In genomic region chr7:134449596-134450194, GRCh38 we compare ENCODE assay signal across 26 cellular contexts. TPM values are rescaled to one million over a fixed set of nuclear protein-coding genes. Genes with fewer than 3 reads are reported as not detected.
DNase-seq lines count a peak whose midpoint lies in the region; ATAC-seq, FAIRE-seq and TF ChIP-seq lines count a peak whose summit lies in the region.
"Had no signal": no experiment of that assay in that cellular context is flagged by ENCODE, and none has a peak within 500 bp of the region (broad histone marks: within the 10 kb centered on the region; RNA-seq: fewer than 3 reads in every experiment).

No MANE protein-coding gene starts in this region.

- no peak for FAIRE-seq in kidney (lab: Jason Lieb, UNC)

- peaks cover 16% of the 10 kb centered on the region for H3K4me1 ChIP-seq in mucosa of descending colon (ENCODE audit: low read depth)
- H3K4me1 ChIP-seq in kidney (ENCODE audit: control insufficient read depth in 1 of 2, insufficient read depth in 1 of 2, low read depth in 1 of 2, low read length in 2 of 2), result peaks cover 13 to 17% of the 10 kb centered on the region in 2 donors
- H3K4me1 ChIP-seq in lower lobe of right lung, result peaks cover 20% of the 10 kb centered on the region
- H3K4me1 ChIP-seq: HAP-1, uterus had no signal

- peaks cover 58% of the 10 kb centered on the region for H3K4me1 Mint-ChIP-seq in brain

- H3K9me3 ChIP-seq in MG63 (no peaks in the 10 kb centered on the region), mucosa of descending colon (no peaks in the 10 kb centered on the region), kidney (ENCODE audit: control insufficient read depth in 1 of 2, low read length in 2 of 2) (no peaks in the 10 kb centered on the region), lower lobe of right lung (no peaks in the 10 kb centered on the region)
- H3K9me3 ChIP-seq: HAP-1, uterus had no signal

- H3K27ac Mint-ChIP-seq in brain, result peak overlapping the region in 3 of 5 experiments; percentile 24 to 85 (median 37)
- H3K27ac Mint-ChIP-seq: B cell, endodermal cell, IgD-negative memory B cell had no signal

- peak; percentile 29 for DNase-seq in COLO668 (lab: John Stamatoyannopoulos, UW; ENCODE audit: unreplicated experiment)
- peak; percentile 55 for DNase-seq in MG63
- no peak for DNase-seq in mucosa of descending colon
- DNase-seq in effector CD4-positive, alpha-beta T cell, result no peak
- DNase-seq in kidney, result no peak
- no peak for DNase-seq in lower lobe of right lung
- DNase-seq in stimulated activated CD4-positive, alpha-beta T cell treated with anti-CD3 and anti-CD28 coated beads, Interleukin-12 subunit alpha, Interleukin-12 subunit beta, amount 100 ng/mL, for 4 hours, result no peak
- DNase-seq: activated CD4-positive, alpha-beta T cell treated with anti-CD3 and anti-CD28 coated beads for 4 hours; activated gamma-delta T cell; amygdala; Calu3; endodermal cell; foreskin keratinocyte; GDM1; NCI-H1048; NCI-H2107; NCI-H526; occipital lobe; stimulated activated CD4-positive, alpha-beta T cell treated with anti-CD3 and anti-CD28 coated beads, Interleukin-4, amount 100 ng/mL, for 1 hour; uterus had no signal

- H3K9me3 Mint-ChIP-seq in brain, result no peaks in the 10 kb centered on the region
- H3K9me3 Mint-ChIP-seq: endodermal cell, IgD-negative memory B cell had no signal

- H3K4me3 Mint-ChIP-seq in brain, result no peak overlapping the region
- H3K4me3 Mint-ChIP-seq: B cell, endodermal cell had no signal

- no peaks in the 10 kb centered on the region for H3K27me3 Mint-ChIP-seq in brain
- H3K27me3 Mint-ChIP-seq: B cell, IgD-negative memory B cell had no signal

- no peak overlapping the region for H3K4me3 ChIP-seq in MG63
- no peak overlapping the region for H3K4me3 ChIP-seq in mucosa of descending colon
- no peak overlapping the region for H3K4me3 ChIP-seq in kidney (ENCODE audit: low read length in 2 of 2)
- H3K4me3 ChIP-seq in lower lobe of right lung, result no peak overlapping the region
- H3K4me3 ChIP-seq: HAP-1, SK-N-MC, uterus had no signal

- ATAC-seq in mucosa of descending colon (peak; percentile 21), lower lobe of right lung (no peak)
- ATAC-seq: sciatic nerve had no signal

- peaks cover 22% of the 10 kb centered on the region for H3K36me3 ChIP-seq in MG63
- no peaks in the 10 kb centered on the region for H3K36me3 ChIP-seq in mucosa of descending colon (ENCODE audit: low read depth)
- H3K36me3 ChIP-seq in kidney (ENCODE audit: control insufficient read depth in 1 of 2, insufficient read depth in 2 of 2, low read length in 2 of 2), result peaks cover 38 to 42% of the 10 kb centered on the region in 2 donors
- peaks cover 65% of the 10 kb centered on the region for H3K36me3 ChIP-seq in lower lobe of right lung
- H3K36me3 ChIP-seq: uterus had no signal

- no peak overlapping the region for H3K9ac ChIP-seq in kidney (ENCODE audit: low read length in 2 of 2)

- no peaks in the 10 kb centered on the region for H3K27me3 ChIP-seq in MG63
- no peaks in the 10 kb centered on the region for H3K27me3 ChIP-seq in lower lobe of right lung (ENCODE audit: low read depth)
- H3K27me3 ChIP-seq: foreskin keratinocyte, uterus had no signal

- intact Hi-C loops in mucosa of descending colon (cut with DNase I, micrococcal nuclease) (no loop called here), kidney (cut with DNase I) (loop anchor here (10.0 kb wide), 2 partner anchors 45 to 155 kb away; no protein-coding TSS in a partner anchor), lower lobe of right lung (cut with DNase I) (no loop called here)

- H3K36me3 Mint-ChIP-seq in brain, result peaks cover 61% of the 10 kb centered on the region

- TF ChIP-seq CTCF in brain (conservative IDR thresholded peaks at IDR 0.05), result no peak
- no peak for TF ChIP-seq CTCF in mucosa of descending colon (IDR thresholded peaks at IDR 0.05)
- no peak for TF ChIP-seq CTCF in kidney (IDR thresholded peaks at IDR 0.05; ENCODE audit: borderline replicate concordance, extremely low read depth, insufficient read depth)
- TF ChIP-seq CTCF in lower lobe of right lung (IDR thresholded peaks at IDR 0.05), result no peak

- H3K27ac ChIP-seq in kidney (ENCODE audit: low read depth in 2 of 2, low read length in 2 of 2) (no peak overlapping the region), lower lobe of right lung (no peak overlapping the region)
- H3K27ac ChIP-seq: SK-N-MC, uterus had no signal

RNA-seq across cellular contexts. Expression of gene AKR1B1, which starts 9.2 kb away (rescaled TPM):
- total RNA-seq in MG63 (2014; rRNA removed; shearing (Covaris generic); ENCODE audit: low replicate concordance), result 53.3 and 89.3 TPM in 2 replicates
- 171 TPM for polyA plus RNA-seq in brain (ENCODE audit: insufficient read depth, low read depth, low replicate concordance)
- total RNA-seq in mucosa of descending colon, result 10 to 100 TPM; 12.9 to 51.1 (median 29.2) TPM
- 93.8 TPM for total RNA-seq in kidney
- 183 TPM for polyA plus RNA-seq in kidney (ENCODE audit: insufficient read depth, low read depth, low replicate concordance)
- 109 TPM for total RNA-seq in lower lobe of right lung

Comparison
In these comparisons a context has a peak if more than half of its experiments do, and no peak if none do; other contexts are left out.
1. DNase-seq: peak in COLO668 (single experiment) and MG63 (single experiment); none in mucosa of descending colon (0 of 3), effector CD4-positive, alpha-beta T cell (single experiment), kidney (single experiment), lower lobe of right lung (single experiment) and stimulated activated CD4-positive, alpha-beta T cell treated with anti-CD3 and anti-CD28 coated beads, Interleukin-12 subunit alpha, Interleukin-12 subunit beta, amount 100 ng/mL, for 4 hours (single experiment).